ENCODE assay signal across 1 cellular context in genomic region chr7:151754142-151754590, GRCh38.
A peak's percentile ranks its signal among the peaks of the same experiment; 100 is the strongest.
TF ChIP-seq lines count a peak whose summit lies in the region.

No MANE protein-coding gene starts in this region.

TF ChIP-seq in HEK293, 187 proteins besides CTCF, POLR2A, EP300 and RAD21 (continued from another document and continues in another):
- TF ChIP-seq ZNF324 (tag by site-specific recombination; IDR thresholded peaks at IDR 0.05) (0 out of 2 replicates have a peak, but pooled peaks have one; percentile 52), ZNF549 (tag by site-specific recombination; IDR thresholded peaks at IDR 0.05) (no peak), ZXDB (tag by site-specific recombination; IDR thresholded peaks at IDR 0.05) (peak; percentile 53; the same call in 1 of the 2 replicates), ZNF274 (IDR thresholded peaks at IDR 0.05; ENCODE audit: low read length) (no peak), ZNF274 (tag by site-specific recombination; IDR thresholded peaks at IDR 0.05; ENCODE audit: borderline replicate concordance) (no peak), FEZF1 (tag by site-specific recombination; IDR thresholded peaks at IDR 0.05) (no peak), ZNF138 (tag by site-specific recombination; IDR thresholded peaks at IDR 0.05; ENCODE audit: borderline replicate concordance) (no peak), ZNF785 (tag by site-specific recombination; IDR thresholded peaks at IDR 0.05) (no peak), PRDM10 (tag by site-specific recombination; IDR thresholded peaks at IDR 0.05) (peak; percentile 62), ZNF645 (tag by site-specific recombination; IDR thresholded peaks at IDR 0.05) (no peak), ZNF600 (tag by site-specific recombination; IDR thresholded peaks at IDR 0.05) (peak; percentile 96), ZNF175 (tag by site-specific recombination; IDR thresholded peaks at IDR 0.05) (no peak), ZNF280C (tag by site-specific recombination; IDR thresholded peaks at IDR 0.05) (no peak), ZSCAN5A (tag by site-specific recombination; IDR thresholded peaks at IDR 0.05) (no peak), ZNF692 (tag by site-specific recombination; IDR thresholded peaks at IDR 0.05) (peak; percentile 64), ZNF16 (tag by site-specific recombination; IDR thresholded peaks at IDR 0.05; ENCODE audit: low read depth) (no peak), BCL6B (tag by site-specific recombination; IDR thresholded peaks at IDR 0.05) (peak; percentile 97), ZNF214 (tag by site-specific recombination; IDR thresholded peaks at IDR 0.05; ENCODE audit: borderline replicate concordance) (no peak), GLIS2 (tag by site-specific recombination; IDR thresholded peaks at IDR 0.05) (peak; percentile 62), ZNF155 (tag by site-specific recombination; IDR thresholded peaks at IDR 0.05) (no peak), ZNF221 (tag by site-specific recombination; IDR thresholded peaks at IDR 0.05; ENCODE audit: borderline replicate concordance) (no peak), SCRT2 (tag by site-specific recombination; IDR thresholded peaks at IDR 0.05) (no peak), PRDM1 (tag by site-specific recombination; IDR thresholded peaks at IDR 0.05) (peak; percentile 63), PBX3 (CRISPR knock-in tag; IDR thresholded peaks at IDR 0.05) (no peak), ZNF701 (tag by site-specific recombination; IDR thresholded peaks at IDR 0.05) (no peak), ZNF169 (tag by site-specific recombination; IDR thresholded peaks at IDR 0.05) (no peak), ZNF211 (tag by site-specific recombination; IDR thresholded peaks at IDR 0.05; ENCODE audit: low read depth) (no peak), TRIM28 (IDR thresholded peaks at IDR 0.05; ENCODE audit: borderline replicate concordance, low read length) (peak; percentile 72; the same call in 1 of the 2 replicates), ZNF580 (tag by site-specific recombination; IDR thresholded peaks at IDR 0.05) (no peak), ZNF394 (tag by site-specific recombination; IDR thresholded peaks at IDR 0.05; ENCODE audit: borderline replicate concordance) (peak; percentile 61; the same call in 1 of the 2 replicates), TCF7L2 (IDR thresholded peaks at IDR 0.05; ENCODE audit: borderline replicate concordance, low read depth, low read length) (no peak), ZNF548 (tag by site-specific recombination; IDR thresholded peaks at IDR 0.05) (no peak), ZNF19 (tag by site-specific recombination; IDR thresholded peaks at IDR 0.05; ENCODE audit: low read depth) (no peak), ZNF76 (tag by site-specific recombination; IDR thresholded peaks at IDR 0.05; ENCODE audit: borderline replicate concordance, low read depth) (no peak), GLI2 (tag by site-specific recombination; IDR thresholded peaks at IDR 0.05; ENCODE audit: borderline replicate concordance, low read depth) (no peak), ZNF292 (tag by site-specific recombination; IDR thresholded peaks at IDR 0.05; ENCODE audit: borderline replicate concordance, low read depth) (no peak), ZNF629 (tag by site-specific recombination; IDR thresholded peaks at IDR 0.05) (peak; percentile 88), ATF2 (tag by site-specific recombination; IDR thresholded peaks at IDR 0.05; ENCODE audit: low read depth) (no peak), PRDM4 (tag by site-specific recombination; IDR thresholded peaks at IDR 0.05) (peak; percentile 19; the same call in 1 of the 2 replicates), ZNF18 (tag by site-specific recombination; IDR thresholded peaks at IDR 0.05) (no peak), GLI4 (tag by site-specific recombination; IDR thresholded peaks at IDR 0.05) (no peak), ZNF202 (tag by site-specific recombination; IDR thresholded peaks at IDR 0.05; ENCODE audit: borderline replicate concordance) (no peak), ZFP69B (tag by site-specific recombination; IDR thresholded peaks at IDR 0.05) (peak; percentile 35; the same call in 1 of the 2 replicates)
